Comparison of ENCODE assay signal across 9 cellular contexts in genomic region chr1:156658945-156659574, GRCh38. TPM values are rescaled to one million over a fixed set of nuclear protein-coding genes. Genes with fewer than 3 reads are reported as not detected.
DNase-seq lines count a peak whose midpoint lies in the region; ATAC-seq and TF ChIP-seq lines count a peak whose summit lies in the region.
"Had no signal": no experiment of that assay in that cellular context is flagged by ENCODE, and none has a peak within 500 bp of the region (broad histone marks: within the 10 kb centered on the region; RNA-seq: fewer than 3 reads in every experiment).

No MANE protein-coding gene starts in this region.

- peaks cover 32% of the 10 kb centered on the region for H3K27me3 ChIP-seq in hepatocyte

- H3K4me3 ChIP-seq in hepatocyte: no peak overlapping the region

- no peaks in the 10 kb centered on the region for H3K9me3 ChIP-seq in hepatocyte (ENCODE audit: low read depth)

- H3K9me3 Mint-ChIP-seq in activated naive CD4-positive, alpha-beta T cell treated with anti-CD3 and anti-CD28 coated beads, Interleukin-2, amount 50 U/mL, for 72 hours: no peaks in the 10 kb centered on the region
- no peaks in the 10 kb centered on the region for H3K9me3 Mint-ChIP-seq in activated T-helper 1 cell treated with anti-CD3 and anti-CD28 coated beads, Interleukin-12 subunit alpha, Interleukin-12 subunit beta, Interleukin-2, Interleukin-4 antibody, amounts not matched to agents 30 ng/mL and 10 ng/mL and 1 ng/mL, durations not matched to agents 14 hours and 24 hours and 36 hours
- no peaks in the 10 kb centered on the region for H3K9me3 Mint-ChIP-seq in type B pancreatic cell

- ATAC-seq in activated naive CD4-positive, alpha-beta T cell treated with anti-CD3 and anti-CD28 coated beads, Interleukin-2, amount 50 U/mL, for 72 hours: no peak
- no peak for ATAC-seq in HG02759 (IDR thresholded peaks at IDR 0.05; ENCODE audit: unreplicated experiment)
- no peak for ATAC-seq in GM21367 (IDR thresholded peaks at IDR 0.05; ENCODE audit: unreplicated experiment)

- H2AFZ ChIP-seq in hepatocyte: no peak overlapping the region

- H4K20me1 ChIP-seq in hepatocyte (ENCODE audit: insufficient read depth, poor library complexity, severe bottlenecking): no peaks in the 10 kb centered on the region

- DNase-seq in activated naive CD4-positive, alpha-beta T cell treated with anti-CD3 and anti-CD28 coated beads, Interleukin-2, amount 50 U/mL, for 72 hours (ENCODE audit: low spot score in 2 of 2): no peak
- no peak for DNase-seq in activated naive CD4-positive, alpha-beta T cell treated with anti-CD3 and anti-CD28 coated beads, Interleukin-2, amount 50 U/mL, for 16 hours
- no peak for DNase-seq in activated T-helper 1 cell treated with anti-CD3 and anti-CD28 coated beads, Interleukin-12 subunit alpha, Interleukin-12 subunit beta, Interleukin-2, Interleukin-4 antibody, amounts not matched to agents 30 ng/mL and 10 ng/mL and 1 ng/mL, durations not matched to agents 14 hours and 24 hours and 36 hours (ENCODE audit: low spot score)
- DNase-seq in hepatocyte (ENCODE audit: low spot score) (no peak), type B pancreatic cell (ENCODE audit: extremely low spot score, unreplicated experiment) (no peak)
- DNase-seq in activated CD8-positive, alpha-beta memory T cell treated with anti-CD3 and anti-CD28 coated beads, Interleukin-2, amount 50 U/mL, for 4 hours: no peak

- H3K27ac ChIP-seq in hepatocyte: no peak overlapping the region

- H3K4me1 Mint-ChIP-seq in activated T-helper 1 cell treated with anti-CD3 and anti-CD28 coated beads, Interleukin-12 subunit alpha, Interleukin-12 subunit beta, Interleukin-2, Interleukin-4 antibody, amounts not matched to agents 30 ng/mL and 10 ng/mL and 1 ng/mL, durations not matched to agents 14 hours and 24 hours and 36 hours (ENCODE audit: low read depth): peaks cover 51% of the 10 kb centered on the region
- H3K4me1 Mint-ChIP-seq in type B pancreatic cell (ENCODE audit: unreplicated experiment): peaks cover 51% of the 10 kb centered on the region

- peak overlapping the region; percentile 68 for H3K4me2 ChIP-seq in hepatocyte

- peaks cover 59% of the 10 kb centered on the region for H3K4me1 ChIP-seq in hepatocyte (ENCODE audit: insufficient read depth)

- H3K79me2 ChIP-seq in hepatocyte: no peaks in the 10 kb centered on the region

- peaks cover 36% of the 10 kb centered on the region for H3K27me3 Mint-ChIP-seq in activated T-helper 1 cell treated with anti-CD3 and anti-CD28 coated beads, Interleukin-12 subunit alpha, Interleukin-12 subunit beta, Interleukin-2, Interleukin-4 antibody, amounts not matched to agents 30 ng/mL and 10 ng/mL and 1 ng/mL, durations not matched to agents 14 hours and 24 hours and 36 hours (ENCODE audit: insufficient read depth)
- H3K27me3 Mint-ChIP-seq in type B pancreatic cell: peaks cover 59% of the 10 kb centered on the region

- peak overlapping the region; percentile 86 for H3K4me3 Mint-ChIP-seq in activated T-helper 1 cell treated with anti-CD3 and anti-CD28 coated beads, Interleukin-12 subunit alpha, Interleukin-12 subunit beta, Interleukin-2, Interleukin-4 antibody, amounts not matched to agents 30 ng/mL and 10 ng/mL and 1 ng/mL, durations not matched to agents 14 hours and 24 hours and 36 hours
- peak overlapping the region; percentile 81 for H3K4me3 Mint-ChIP-seq in type B pancreatic cell
- H3K4me3 Mint-ChIP-seq: activated naive CD8-positive, alpha-beta T cell had no signal

- intact Hi-C loops in activated T-helper 1 cell treated with anti-CD3 and anti-CD28 coated beads, Interleukin-12 subunit alpha, Interleukin-12 subunit beta, Interleukin-2, Interleukin-4 antibody, amounts not matched to agents 30 ng/mL and 10 ng/mL and 1 ng/mL, durations not matched to agents 14 hours and 24 hours and 36 hours (cut with micrococcal nuclease): no loop called here

- 95% methylated on average over 9 of the region's 10 CpGs for WGBS in hepatocyte (ENCODE audit: low lambda C conversion rate, missing lambda C conversion rate)

- no peak for TF ChIP-seq CTCF in hepatocyte (IDR thresholded peaks at IDR 0.05; ENCODE audit: poor library complexity)
- no peak for TF ChIP-seq CTCF in type B pancreatic cell (conservative IDR thresholded peaks at IDR 0.05)

- no peaks in the 10 kb centered on the region for H3K9me2 ChIP-seq in hepatocyte (replicated peaks; ENCODE audit: insufficient read depth)

- no peaks in the 10 kb centered on the region for H3K36me3 Mint-ChIP-seq in activated naive CD4-positive, alpha-beta T cell treated with anti-CD3 and anti-CD28 coated beads, Interleukin-2, amount 50 U/mL, for 72 hours
- no peaks in the 10 kb centered on the region for H3K36me3 Mint-ChIP-seq in activated T-helper 1 cell treated with anti-CD3 and anti-CD28 coated beads, Interleukin-12 subunit alpha, Interleukin-12 subunit beta, Interleukin-2, Interleukin-4 antibody, amounts not matched to agents 30 ng/mL and 10 ng/mL and 1 ng/mL, durations not matched to agents 14 hours and 24 hours and 36 hours (ENCODE audit: low read depth)
- no peaks in the 10 kb centered on the region for H3K36me3 Mint-ChIP-seq in type B pancreatic cell
- H3K36me3 Mint-ChIP-seq: activated naive CD8-positive, alpha-beta T cell had no signal

- H3K36me3 ChIP-seq in hepatocyte (replicated peaks; ENCODE audit: insufficient read depth, low read depth): no peaks in the 10 kb centered on the region

- peak overlapping the region; percentile 65 to 69 for H3K27ac Mint-ChIP-seq in activated naive CD4-positive, alpha-beta T cell treated with anti-CD3 and anti-CD28 coated beads, Interleukin-2, amount 50 U/mL, for 72 hours
- H3K27ac Mint-ChIP-seq in activated T-helper 1 cell treated with anti-CD3 and anti-CD28 coated beads, Interleukin-12 subunit alpha, Interleukin-12 subunit beta, Interleukin-2, Interleukin-4 antibody, amounts not matched to agents 30 ng/mL and 10 ng/mL and 1 ng/mL, durations not matched to agents 14 hours and 24 hours and 36 hours: peak overlapping the region; percentile 62
- peak overlapping the region; percentile 82 for H3K27ac Mint-ChIP-seq in type B pancreatic cell
- H3K27ac Mint-ChIP-seq: activated naive CD8-positive, alpha-beta T cell had no signal

RNA-seq across cellular contexts. Expression of gene BCAN, which starts 17.1 kb away (rescaled TPM):
- not detected for total RNA-seq in activated naive CD4-positive, alpha-beta T cell treated with anti-CD3 and anti-CD28 coated beads, Interleukin-2, amount 50 U/mL, for 72 hours
- not detected in 2 replicates for total RNA-seq in activated T-helper 1 cell treated with anti-CD3 and anti-CD28 coated beads, Interleukin-12 subunit alpha, Interleukin-12 subunit beta, Interleukin-2, Interleukin-4 antibody, amounts not matched to agents 30 ng/mL and 10 ng/mL and 1 ng/mL, durations not matched to agents 14 hours and 24 hours and 36 hours
- total RNA-seq in hepatocyte (0.03 and 0.84 TPM in 2 replicates), type B pancreatic cell (ENCODE audit: low replicate concordance) (12.6 TPM in 1 of 2 replicates, not detected in the other)
- not detected in 2 replicates for polyA plus RNA-seq in hepatocyte

RNA-seq across cellular contexts. Expression of gene NES, which starts 18.1 kb away (rescaled TPM):
- total RNA-seq in activated naive CD4-positive, alpha-beta T cell treated with anti-CD3 and anti-CD28 coated beads, Interleukin-2, amount 50 U/mL, for 72 hours: not detected
- not detected in 2 replicates for total RNA-seq in activated T-helper 1 cell treated with anti-CD3 and anti-CD28 coated beads, Interleukin-12 subunit alpha, Interleukin-12 subunit beta, Interleukin-2, Interleukin-4 antibody, amounts not matched to agents 30 ng/mL and 10 ng/mL and 1 ng/mL, durations not matched to agents 14 hours and 24 hours and 36 hours
- 7.9 and 13.8 TPM in 2 replicates for total RNA-seq in hepatocyte
- polyA plus RNA-seq in hepatocyte: 3.6 and 4.8 TPM in 2 replicates
- total RNA-seq in type B pancreatic cell (ENCODE audit: low replicate concordance): 8.1 and 125 TPM in 2 replicates

RNA-seq across cellular contexts. Expression of gene HAPLN2, which starts 39.8 kb away (rescaled TPM):
- 1 to 10 TPM in 1 of 2 donors, not detected in 1; 3.8 TPM for total RNA-seq in activated naive CD4-positive, alpha-beta T cell treated with anti-CD3 and anti-CD28 coated beads, Interleukin-2, amount 50 U/mL, for 72 hours
- not detected in 2 replicates for total RNA-seq in activated T-helper 1 cell treated with anti-CD3 and anti-CD28 coated beads, Interleukin-12 subunit alpha, Interleukin-12 subunit beta, Interleukin-2, Interleukin-4 antibody, amounts not matched to agents 30 ng/mL and 10 ng/mL and 1 ng/mL, durations not matched to agents 14 hours and 24 hours and 36 hours
- not detected in 2 replicates for total RNA-seq in hepatocyte
- not detected in 2 replicates for polyA plus RNA-seq in hepatocyte
- total RNA-seq in type B pancreatic cell (ENCODE audit: low replicate concordance): not detected in 2 replicates

RNA-seq across cellular contexts. Expression of gene CRABP2, which starts 46.3 kb away (rescaled TPM):
- total RNA-seq in activated naive CD4-positive, alpha-beta T cell treated with anti-CD3 and anti-CD28 coated beads, Interleukin-2, amount 50 U/mL, for 72 hours: 1 to 10 TPM; 1.6 to 2.3 TPM
- 1.4 and 1.6 TPM in 2 replicates for total RNA-seq in activated T-helper 1 cell treated with anti-CD3 and anti-CD28 coated beads, Interleukin-12 subunit alpha, Interleukin-12 subunit beta, Interleukin-2, Interleukin-4 antibody, amounts not matched to agents 30 ng/mL and 10 ng/mL and 1 ng/mL, durations not matched to agents 14 hours and 24 hours and 36 hours
- 54.5 and 93.5 TPM in 2 replicates for total RNA-seq in hepatocyte
- 171 and 195 TPM in 2 replicates for polyA plus RNA-seq in hepatocyte
- total RNA-seq in type B pancreatic cell (ENCODE audit: low replicate concordance): 83.7 and 370 TPM in 2 replicates

RNA-seq across cellular contexts. Expression of gene GPATCH4, which starts 57.8 kb away (rescaled TPM):
- 10 to 100 TPM; 26.1 to 35.8 TPM for total RNA-seq in activated naive CD4-positive, alpha-beta T cell treated with anti-CD3 and anti-CD28 coated beads, Interleukin-2, amount 50 U/mL, for 72 hours
- total RNA-seq in activated T-helper 1 cell treated with anti-CD3 and anti-CD28 coated beads, Interleukin-12 subunit alpha, Interleukin-12 subunit beta, Interleukin-2, Interleukin-4 antibody, amounts not matched to agents 30 ng/mL and 10 ng/mL and 1 ng/mL, durations not matched to agents 14 hours and 24 hours and 36 hours: 102 and 104 TPM in 2 replicates
- 5.6 and 17.4 TPM in 2 replicates for total RNA-seq in hepatocyte
- 28.3 and 28.6 TPM in 2 replicates for polyA plus RNA-seq in hepatocyte
- total RNA-seq in type B pancreatic cell (ENCODE audit: low replicate concordance): 22.4 and 30.7 TPM in 2 replicates
